8 cellular contexts compared by ENCODE assay signal in genomic region chr11:10878408-10879214, GRCh38. TPM values are rescaled to one million over a fixed set of nuclear protein-coding genes. Genes with fewer than 3 reads are reported as not detected.
DNase-seq lines count a peak whose midpoint lies in the region; ATAC-seq and TF ChIP-seq lines count a peak whose summit lies in the region.

No MANE protein-coding gene starts in this region.

- POLR2A ChIA-PET in activated CD4-positive, alpha-beta T cell treated with anti-CD3 and anti-CD28 coated beads, Interleukin-2, amount 10 ng/mL, durations not matched to agents 7 days and 5 days (lab: Charles Lee) = interaction anchor here (0.7 kb wide), 1 partner anchor 29 kb away, joined by 3 read pairs; no protein-coding TSS in a partner anchor

- H3K4me2 ChIP-seq in SU-DHL-6 (ENCODE audit: low read depth, low read length, poor library complexity, severe bottlenecking) (no peak overlapping the region), parathyroid adenoma (ENCODE audit: low read length) (no peak overlapping the region)

- H3K4me3 ChIP-seq in SU-DHL-6 (ENCODE audit: insufficient read depth, low read length, poor library complexity, severe bottlenecking) (no peak overlapping the region), fibroblast of pulmonary artery (replicated peaks; ENCODE audit: low read depth, low read length) (no peak overlapping the region), parathyroid adenoma (ENCODE audit: low read depth, low read length) (no peak overlapping the region)

- no peaks in the 10 kb centered on the region for H3K4me1 ChIP-seq in parathyroid adenoma

- DNase-seq in activated CD4-positive, alpha-beta T cell treated with anti-CD3 and anti-CD28 coated beads, Interleukin-2, amount 10 ng/mL, durations not matched to agents 7 days and 5 days = peak; percentile 55
- no peak for DNase-seq in activated CD4-positive, alpha-beta T cell treated with anti-CD3 and anti-CD28 coated beads, Interleukin-2, amount 50 U/mL, for 1 hour
- DNase-seq in LHCN-M2 (ENCODE audit: low read depth) (peak; percentile 79), fibroblast of pulmonary artery (ENCODE audit: low read depth) (peak; percentile 86), sciatic nerve (ENCODE audit: low spot score) (no peak)

- H3K9ac ChIP-seq in SU-DHL-6 (ENCODE audit: low read length) (peak overlapping the region; percentile 10; the same call in 1 of the 2 replicates), parathyroid adenoma (no peak overlapping the region)

- H3K27ac ChIP-seq in SU-DHL-6 (ENCODE audit: low read depth, low read length) = no peak overlapping the region
- H3K27ac ChIP-seq in parathyroid adenoma = no peak overlapping the region

- H3K36me3 ChIP-seq in SU-DHL-6 (ENCODE audit: low read length) (no peaks in the 10 kb centered on the region), parathyroid adenoma (ENCODE audit: control insufficient read depth, insufficient read depth, low read length) (no peaks in the 10 kb centered on the region)

- peaks cover 6% of the 10 kb centered on the region for H3K9me3 Mint-ChIP-seq in activated CD4-positive, alpha-beta T cell treated with anti-CD3 and anti-CD28 coated beads, Interleukin-2, amount 10 ng/mL, durations not matched to agents 7 days and 5 days

- peaks cover 10% of the 10 kb centered on the region for H3K4me1 Mint-ChIP-seq in activated CD4-positive, alpha-beta T cell treated with anti-CD3 and anti-CD28 coated beads, Interleukin-2, amount 10 ng/mL, durations not matched to agents 7 days and 5 days

- H3K36me3 Mint-ChIP-seq in activated CD4-positive, alpha-beta T cell treated with anti-CD3 and anti-CD28 coated beads, Interleukin-2, amount 10 ng/mL, durations not matched to agents 7 days and 5 days (ENCODE audit: low read depth) = peaks cover 17% of the 10 kb centered on the region

- H3K4me3 Mint-ChIP-seq in activated CD4-positive, alpha-beta T cell treated with anti-CD3 and anti-CD28 coated beads, Interleukin-2, amount 10 ng/mL, durations not matched to agents 7 days and 5 days = no peak overlapping the region

- H2AFZ ChIP-seq in SU-DHL-6 (ENCODE audit: low read depth, low read length, severe bottlenecking) = peak overlapping the region; percentile 99
- peak overlapping the region; percentile 13 for H2AFZ ChIP-seq in parathyroid adenoma

- ATAC-seq in HG03159 (IDR thresholded peaks at IDR 0.05; ENCODE audit: unreplicated experiment) = no peak
- no peak for ATAC-seq in sciatic nerve

- TF ChIP-seq CTCF in SU-DHL-6 (IDR thresholded peaks at IDR 0.05; ENCODE audit: insufficient read depth, low read length, poor library complexity, severe bottlenecking) (peak; percentile 96), fibroblast of pulmonary artery (IDR thresholded peaks at IDR 0.05; ENCODE audit: low read length, missing control alignments) (peak; percentile 97), parathyroid adenoma (IDR thresholded peaks at IDR 0.05) (peak; percentile 66)

- no peaks in the 10 kb centered on the region for H3F3A ChIP-seq in SU-DHL-6 (ENCODE audit: insufficient read depth)

- no peaks in the 10 kb centered on the region for H3K27me3 Mint-ChIP-seq in activated CD4-positive, alpha-beta T cell treated with anti-CD3 and anti-CD28 coated beads, Interleukin-2, amount 10 ng/mL, durations not matched to agents 7 days and 5 days

- H3K9me3 ChIP-seq in SU-DHL-6 (ENCODE audit: insufficient read depth, low read length) = no peaks in the 10 kb centered on the region
- H3K9me3 ChIP-seq in parathyroid adenoma (ENCODE audit: control insufficient read depth, low read length) = no peaks in the 10 kb centered on the region

- H3K9me2 ChIP-seq in SU-DHL-6 (replicated peaks; ENCODE audit: insufficient read depth, low read length) = no peaks in the 10 kb centered on the region

- H4K20me1 ChIP-seq in SU-DHL-6 (ENCODE audit: low read depth, low read length) = no peaks in the 10 kb centered on the region

- H3K27me3 ChIP-seq in SU-DHL-6 (ENCODE audit: low read length) = no peaks in the 10 kb centered on the region
- H3K27me3 ChIP-seq in parathyroid adenoma (ENCODE audit: control insufficient read depth, insufficient read depth, low read length) = no peaks in the 10 kb centered on the region

- H3K27ac Mint-ChIP-seq in activated CD4-positive, alpha-beta T cell treated with anti-CD3 and anti-CD28 coated beads, Interleukin-2, amount 10 ng/mL, durations not matched to agents 7 days and 5 days = peak overlapping the region; percentile 56

- CTCF ChIA-PET in activated CD4-positive, alpha-beta T cell treated with anti-CD3 and anti-CD28 coated beads, Interleukin-2, amount 10 ng/mL, durations not matched to agents 7 days and 5 days (lab: Charles Lee) = interaction anchor here (0.5 to 1.9 kb wide), 17 partner anchors 9 to 1914 kb away, joined by 3 to 13 read pairs (median 3); partner anchors contain the start of gene ZBED5

- intact Hi-C loops in sciatic nerve (cut with DNase I) = no loop called here

- no peaks in the 10 kb centered on the region for H3K79me2 ChIP-seq in SU-DHL-6 (ENCODE audit: insufficient read depth, low read length)
- H3K79me2 ChIP-seq in parathyroid adenoma = peaks cover 10% of the 10 kb centered on the region

RNA-seq across cellular contexts. Expression of gene ZBED5, which starts 20.8 kb away (rescaled TPM):
- 10 to 100 TPM; 57.1 to 57.5 TPM for total RNA-seq in activated CD4-positive, alpha-beta T cell treated with anti-CD3 and anti-CD28 coated beads, Interleukin-2, amount 10 ng/mL, durations not matched to agents 7 days and 5 days
- total RNA-seq in LHCN-M2 (2014; rRNA removed) = 31.0 and 47.2 TPM in 2 replicates
- 10.6 TPM for polyA plus RNA-seq in LHCN-M2 (2012)
- total RNA-seq in sciatic nerve = 56.3 TPM

Comparison
In these comparisons a context has a peak if more than half of its experiments do, and no peak if none do; other contexts are left out.
1. DNase-seq: peak in activated CD4-positive, alpha-beta T cell treated with anti-CD3 and anti-CD28 coated beads, Interleukin-2, amount 10 ng/mL, durations not matched to agents 7 days and 5 days (single experiment), LHCN-M2 (single experiment) and fibroblast of pulmonary artery (single experiment); none in activated CD4-positive, alpha-beta T cell treated with anti-CD3 and anti-CD28 coated beads, Interleukin-2, amount 50 U/mL, for 1 hour (single experiment) and sciatic nerve (single experiment).
2. Peak in every context shown above with its lines, with median percentiles within 50 percentile points of each other: CTCF ChIP-seq.